In the genomic region with DNA sequence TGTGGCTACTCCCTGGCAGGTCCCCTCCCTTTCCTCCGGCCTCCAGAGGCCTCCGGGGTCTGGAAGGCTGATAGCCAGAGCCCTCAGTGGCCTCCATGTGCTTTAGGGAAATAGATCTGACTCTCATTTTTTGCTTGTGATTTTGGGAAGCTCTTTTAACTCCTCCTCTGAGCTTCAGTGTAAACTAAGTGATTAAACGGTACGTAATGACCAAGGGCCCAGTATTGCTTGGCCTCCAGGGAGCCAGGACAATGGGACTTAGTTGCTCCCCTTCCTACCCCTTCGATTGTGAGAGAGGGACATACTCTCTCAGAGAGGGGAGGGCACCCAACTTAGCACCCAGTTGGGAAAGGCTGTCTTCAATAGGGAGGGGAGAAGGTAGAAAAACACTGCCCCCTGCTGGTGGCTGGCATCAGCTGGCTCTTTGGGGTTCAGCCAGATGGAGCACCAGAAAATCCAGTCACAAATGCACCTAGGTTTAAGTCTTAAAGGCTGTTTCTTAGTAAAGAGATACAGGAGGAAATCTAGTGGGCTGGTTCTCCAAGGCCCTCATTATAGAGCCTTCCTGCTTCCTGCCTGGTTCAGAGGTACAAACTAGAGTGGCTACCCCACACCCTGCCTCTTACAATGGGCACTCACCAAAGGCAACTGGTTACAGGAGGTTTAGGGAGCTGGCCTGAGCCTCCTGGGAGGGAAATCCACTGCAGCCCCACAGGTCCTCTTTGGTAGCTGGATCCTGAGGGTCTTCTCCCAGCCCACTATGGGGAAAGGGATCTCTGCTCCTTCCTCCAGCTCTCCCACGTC, we compare ENCODE assay signal across 1 cellular context.
TF ChIP-seq lines count a peak whose summit lies in the region.

No MANE protein-coding gene starts in this region.

TF ChIP-seq in HCT116, 20 proteins besides CTCF, POLR2A, EP300 and RAD21 (continued from another document):
- TF ChIP-seq ZBTB33 (IDR thresholded peaks at IDR 0.05; ENCODE audit: extremely low read depth, insufficient replicate concordance, low read length) (no peak), REST (IDR thresholded peaks at IDR 0.05; ENCODE audit: low read depth) (no peak), FOSL1 (IDR thresholded peaks at IDR 0.05; ENCODE audit: low read depth) (no peak), EGR1 (IDR thresholded peaks at IDR 0.05; ENCODE audit: low read depth) (no peak), POLR2AphosphoS5 (IDR thresholded peaks at IDR 0.05; ENCODE audit: low read depth, low read length) (no peak), ELF1 (IDR thresholded peaks at IDR 0.05; ENCODE audit: borderline replicate concordance, low read depth) (no peak), ZFX (IDR thresholded peaks at IDR 0.05) (no peak), SIN3A (IDR thresholded peaks at IDR 0.05; ENCODE audit: low read depth) (no peak), MAX (IDR thresholded peaks at IDR 0.05) (no peak)
